ENCODE assay signal across 35 cellular contexts in genomic region chr1:3698660-3699408, GRCh38. TPM values are rescaled to one million over a fixed set of nuclear protein-coding genes. Genes with fewer than 3 reads are reported as not detected.
DNase-seq lines count a peak whose midpoint lies in the region; ATAC-seq, FAIRE-seq and TF ChIP-seq lines count a peak whose summit lies in the region.
"Had no signal": no experiment of that assay in that cellular context is flagged by ENCODE, and none has a peak within 500 bp of the region (broad histone marks: within the 10 kb centered on the region; RNA-seq: fewer than 3 reads in every experiment).

No MANE protein-coding gene starts in this region.

- intact Hi-C loops in IMR-90 (cut with micrococcal nuclease) = no loop called here
- intact Hi-C loops in uterus (cut with DNase I; ENCODE audit: low total_unique reads) = no loop called here

- H3K9ac ChIP-seq in IMR-90 (ENCODE audit: low read depth, low read length) (no peak overlapping the region), astrocyte (ENCODE audit: low read length) (no peak overlapping the region), keratinocyte (ENCODE audit: control insufficient read depth, extremely low read depth, insufficient read depth, low read length) (peak overlapping the region; percentile 52)
- H3K9ac ChIP-seq: parathyroid adenoma had no signal

- H2BK120ac ChIP-seq in IMR-90 (ENCODE audit: low read depth, low read length) = no peak overlapping the region

- no peaks in the 10 kb centered on the region for H3K36me3 Mint-ChIP-seq in astrocyte (ENCODE audit: low read depth, unreplicated experiment)
- H3K36me3 Mint-ChIP-seq: activated CD4-positive, alpha-beta memory T cell treated with anti-CD3 and anti-CD28 coated beads for 36 hours; brain; CD4-positive, CD25-positive, alpha-beta regulatory T cell had no signal

- ATAC-seq in IMR-90 (ENCODE audit: low read depth) (no peak), GM21717 (IDR thresholded peaks at IDR 0.05; ENCODE audit: unreplicated experiment) (no peak)
- ATAC-seq: PC-3; Right ventricle myocardium inferior; SK-N-SH treated with all-trans-retinoic acid at 6 μM for 48 hours; stimulated activated naive CD8-positive, alpha-beta T cell treated with anti-CD3 and anti-CD28 coated beads, Interleukin-15, Interleukin-2, amounts not matched to agents 100 U/mL and 50 U/mL, for 24 hours had no signal

- H3K23ac ChIP-seq in IMR-90 (ENCODE audit: low read depth, low read length) = no peak overlapping the region

- H4K8ac ChIP-seq in IMR-90 (ENCODE audit: low read depth in 2 of 2, low read length in 2 of 2) = no peak overlapping the region

- H3K56ac ChIP-seq in IMR-90 (ENCODE audit: extremely low read depth, insufficient read depth, low read length) = no peak overlapping the region

- H3K4me2 ChIP-seq in IMR-90 (ENCODE audit: low read depth, low read length) = no peak overlapping the region
- H3K4me2 ChIP-seq in astrocyte (ENCODE audit: low read length) = no peak overlapping the region
- H3K4me2 ChIP-seq in keratinocyte (ENCODE audit: control insufficient read depth, extremely low read depth, insufficient read depth, low read depth, low read length) = peak overlapping the region; percentile 83

- no peak overlapping the region for H4K5ac ChIP-seq in IMR-90 (ENCODE audit: low read depth, low read length)

- CTCF ChIA-PET in IMR-90 (lab: Yijun Ruan, JAX) = no interaction called here

- peak overlapping the region; percentile 26 for H3K27ac Mint-ChIP-seq in astrocyte (ENCODE audit: unreplicated experiment)
- H3K27ac Mint-ChIP-seq: activated CD4-positive, alpha-beta memory T cell treated with anti-CD3 and anti-CD28 coated beads for 36 hours; activated T-helper 1 cell treated with anti-CD3 and anti-CD28 coated beads, Interleukin-12 subunit alpha, Interleukin-12 subunit beta, Interleukin-2, Interleukin-4 antibody, amounts not matched to agents 30 ng/mL and 10 ng/mL and 1 ng/mL, durations not matched to agents 14 hours and 24 hours and 36 hours; CD4-positive, CD25-positive, alpha-beta regulatory T cell had no signal

- H4K91ac ChIP-seq in IMR-90 (ENCODE audit: insufficient read depth, low read depth, low read length) = no peak overlapping the region

- H3K9me1 ChIP-seq in IMR-90 (ENCODE audit: insufficient read depth, low read length) = no peaks in the 10 kb centered on the region
- no peaks in the 10 kb centered on the region for H3K9me1 ChIP-seq in keratinocyte (ENCODE audit: control insufficient read depth, extremely low read depth, insufficient read depth, low read length)

- WGBS in IMR-90 (ENCODE audit: extremely low coverage in 2 of 2, insufficient read length in 1 of 2), 2 experiments = 71% methylated on average over 18 of the region's 29 CpGs; no CpG with 5 or more reads in 1 of the 2 experiments

- H3K36me3 ChIP-seq in IMR-90 (ENCODE audit: control insufficient read depth, insufficient read depth, low read length) (no peaks in the 10 kb centered on the region), astrocyte (ENCODE audit: insufficient read depth, low read length) (no peaks in the 10 kb centered on the region), keratinocyte (ENCODE audit: control insufficient read depth in 2 of 2, extremely low read depth in 1 of 2, insufficient read depth in 2 of 2, low read length in 2 of 2) (no peaks in the 10 kb centered on the region), uterus (no peaks in the 10 kb centered on the region)
- H3K36me3 ChIP-seq: left ventricle myocardium inferior, right atrium auricular region had no signal

- dilution Hi-C loops in IMR-90 (cut with HindIII; ENCODE audit: low sequenced_read_pairs, unreplicated experiment) (no loop called here), keratinocyte (cut with MboI; ENCODE audit: extremely low pct_ligation_motif_present, low sequenced_read_pairs) (no loop called here)

- H3K9me3 ChIP-seq in IMR-90 (ENCODE audit: control insufficient read depth, insufficient read depth, low read length) (no peaks in the 10 kb centered on the region), astrocyte (ENCODE audit: insufficient read depth, low read depth, low read length) (no peaks in the 10 kb centered on the region), keratinocyte (ENCODE audit: control insufficient read depth, low read depth, low read length) (no peaks in the 10 kb centered on the region), uterus (no peaks in the 10 kb centered on the region)
- H3K9me3 ChIP-seq: left ventricle myocardium inferior, right atrium auricular region, testis had no signal

- H2BK5ac ChIP-seq in IMR-90 (ENCODE audit: low read depth, low read length, poor library complexity, severe bottlenecking) = no peak overlapping the region

- no peaks in the 10 kb centered on the region for H3K4me1 ChIP-seq in IMR-90 (ENCODE audit: control insufficient read depth, insufficient read depth, low read length)
- no peaks in the 10 kb centered on the region for H3K4me1 ChIP-seq in astrocyte (ENCODE audit: insufficient read depth, low read length)
- peaks cover 40% of the 10 kb centered on the region for H3K4me1 ChIP-seq in keratinocyte (ENCODE audit: control insufficient read depth, extremely low read depth, insufficient read depth, low read length)
- H3K4me1 ChIP-seq in uterus = no peaks in the 10 kb centered on the region
- H3K4me1 ChIP-seq: parathyroid adenoma, testis had no signal

- FAIRE-seq in astrocyte (lab: Jason Lieb, UNC) (no peak), keratinocyte (lab: Jason Lieb, UNC) (peak; percentile 99)
- FAIRE-seq: D721Med, islet of Langerhans, urothelium cell line had no signal

- in situ Hi-C loops in IMR-90 (cut with MboI; ENCODE audit: low sequenced_read_pairs) = no loop called here

- no peak overlapping the region for H3K4me3 Mint-ChIP-seq in astrocyte (ENCODE audit: unreplicated experiment)
- H3K4me3 Mint-ChIP-seq: activated CD4-positive, alpha-beta memory T cell treated with anti-CD3 and anti-CD28 coated beads for 36 hours; activated T-helper 1 cell treated with anti-CD3 and anti-CD28 coated beads, Interleukin-12 subunit alpha, Interleukin-12 subunit beta, Interleukin-2, Interleukin-4 antibody, amounts not matched to agents 30 ng/mL and 10 ng/mL and 1 ng/mL, durations not matched to agents 14 hours and 24 hours and 36 hours; CD4-positive, CD25-positive, alpha-beta regulatory T cell; neural crest cell had no signal

- TF ChIP-seq RAD21 in IMR-90 (IDR thresholded peaks at IDR 0.05; ENCODE audit: low read length) = no peak

- H2BK20ac ChIP-seq in IMR-90 (ENCODE audit: low read depth, low read length) = no peak overlapping the region

- no peak overlapping the region for H2AK5ac ChIP-seq in IMR-90 (ENCODE audit: low read depth, low read length)

- no peak overlapping the region for H2BK15ac ChIP-seq in IMR-90 (ENCODE audit: low read depth, low read length)

- H3K18ac ChIP-seq in IMR-90 (ENCODE audit: low read depth, low read length) = no peak overlapping the region

- no TSS peak for BruUV-seq in IMR-90 (replicated peaks; lab: Mats Ljungman, UMichigan)

- no peak for TF ChIP-seq POLR2A in IMR-90 (IDR thresholded peaks at IDR 0.05; ENCODE audit: low read depth, low read length)
- no peak for TF ChIP-seq POLR2A in uterus (IDR thresholded peaks at IDR 0.05)

- H3K79me1 ChIP-seq in IMR-90 (ENCODE audit: low read depth in 1 of 2, low read length in 2 of 2) = no peaks in the 10 kb centered on the region

- H3K79me2 ChIP-seq in astrocyte (ENCODE audit: insufficient read depth, low read length) (no peaks in the 10 kb centered on the region), keratinocyte (ENCODE audit: control insufficient read depth, insufficient read depth, low read length) (no peaks in the 10 kb centered on the region)
- H3K79me2 ChIP-seq: parathyroid adenoma had no signal

- H3K27ac ChIP-seq in IMR-90 (ENCODE audit: insufficient read depth, low read length) (no peak overlapping the region), astrocyte (ENCODE audit: low read depth, low read length) (no peak overlapping the region), keratinocyte (ENCODE audit: control insufficient read depth, insufficient read depth, low read length) (peak overlapping the region; percentile 54), uterus (no peak overlapping the region)
- H3K27ac ChIP-seq: left ventricle myocardium inferior, parathyroid adenoma, right atrium auricular region, testis had no signal

- H3K27me3 ChIP-seq in IMR-90 (ENCODE audit: control insufficient read depth, insufficient read depth, low read length) (peaks cover 41% of the 10 kb centered on the region), astrocyte (ENCODE audit: insufficient read depth, low read length) (peaks cover 18% of the 10 kb centered on the region), keratinocyte (ENCODE audit: control insufficient read depth, extremely low read depth, insufficient read depth, low read length) (no peaks in the 10 kb centered on the region), uterus (no peaks in the 10 kb centered on the region)
- H3K27me3 ChIP-seq: right atrium auricular region, testis had no signal

- no peak overlapping the region for H3K14ac ChIP-seq in IMR-90 (replicated peaks; ENCODE audit: low read depth, low read length)

- POLR2A ChIA-PET in IMR-90 (lab: Charles Lee; ENCODE audit: unreplicated experiment) = no interaction called here

- H4K20me1 ChIP-seq in IMR-90 (ENCODE audit: insufficient read depth, low read length) = no peaks in the 10 kb centered on the region
- no peaks in the 10 kb centered on the region for H4K20me1 ChIP-seq in astrocyte (ENCODE audit: insufficient read depth, low read length)
- H4K20me1 ChIP-seq in keratinocyte (ENCODE audit: control insufficient read depth, extremely low read depth, insufficient read depth, low read length) = no peaks in the 10 kb centered on the region

- peaks cover 42% of the 10 kb centered on the region for H3K27me3 Mint-ChIP-seq in astrocyte (ENCODE audit: low read depth, unreplicated experiment)
- H3K27me3 Mint-ChIP-seq: brain; CD4-positive, CD25-positive, alpha-beta regulatory T cell had no signal

- TF ChIP-seq CTCF in IMR-90 (conservative IDR thresholded peaks at IDR 0.05; ENCODE audit: low read depth, low read length) (no peak), astrocyte (IDR thresholded peaks at IDR 0.05; ENCODE audit: insufficient read depth, low read depth, low read length) (no peak), keratinocyte (optimal IDR thresholded peaks at IDR 0.05 in 1 of 3, IDR thresholded peaks at IDR 0.05 in 1 of 3, conservative IDR thresholded peaks at IDR 0.05 in 1 of 3; ENCODE audit: extremely low read depth in 1 of 3, insufficient read depth in 2 of 3, low read length in 3 of 3) (no peak), uterus (IDR thresholded peaks at IDR 0.05) (no peak)

- H3K4me1 Mint-ChIP-seq in astrocyte (ENCODE audit: low read depth, unreplicated experiment) = peaks cover 5% of the 10 kb centered on the region

- no peak overlapping the region for H3K4ac ChIP-seq in IMR-90 (ENCODE audit: low read depth, low read length)

- peak overlapping the region; percentile 43 for H2AFZ ChIP-seq in IMR-90 (replicated peaks; ENCODE audit: low read length, poor library complexity)
- no peak overlapping the region for H2AFZ ChIP-seq in astrocyte (ENCODE audit: low read depth, low read length)
- H2AFZ ChIP-seq in keratinocyte (ENCODE audit: control insufficient read depth, low read length) = peak overlapping the region; percentile 71
- H2AFZ ChIP-seq: parathyroid adenoma had no signal

- H2AK9ac ChIP-seq in IMR-90 (replicated peaks; ENCODE audit: low read depth, low read length, poor library complexity) = no peak overlapping the region

- no peaks in the 10 kb centered on the region for H3K9me3 Mint-ChIP-seq in astrocyte (ENCODE audit: unreplicated experiment)
- H3K9me3 Mint-ChIP-seq: activated CD4-positive, alpha-beta memory T cell treated with anti-CD3 and anti-CD28 coated beads for 36 hours; activated T-helper 1 cell treated with anti-CD3 and anti-CD28 coated beads, Interleukin-12 subunit alpha, Interleukin-12 subunit beta, Interleukin-2, Interleukin-4 antibody, amounts not matched to agents 30 ng/mL and 10 ng/mL and 1 ng/mL, durations not matched to agents 14 hours and 24 hours and 36 hours; brain; CD4-positive, CD25-positive, alpha-beta regulatory T cell; neural crest cell had no signal

- H3K4me3 ChIP-seq in IMR-90 (ENCODE audit: insufficient read depth, low read depth, low read length) (no peak overlapping the region), astrocyte (ENCODE audit: insufficient read depth, low read depth, low read length) (no peak overlapping the region), keratinocyte (ENCODE audit: control insufficient read depth in 2 of 3, extremely low read depth in 1 of 3, insufficient read depth in 2 of 3, low read depth in 1 of 3, low read length in 3 of 3) (peak overlapping the region in 2 of 3 experiments; percentile 18), uterus (no peak overlapping the region)
- H3K4me3 ChIP-seq: left ventricle myocardium inferior, right atrium auricular region, testis had no signal

- DNase-seq in DMS79 (lab: John Stamatoyannopoulos, UW) (peak; percentile 25), DMS79 treated with DMSO at 0.1 percent for 48 hours (lab: John Stamatoyannopoulos, UW) (no peak), IMR-90 (no peak), astrocyte (ENCODE audit: low read depth) (no peak), keratinocyte (ENCODE audit: low read depth, low spot score) (peak; percentile 66), cerebellum (ENCODE audit: low spot score) (no peak), uterus (no peak)
- DNase-seq: 8988T; activated CD4-positive, alpha-beta memory T cell treated with anti-CD3 and anti-CD28 coated beads for 36 hours; activated CD4-positive, alpha-beta T cell treated with anti-CD3 and anti-CD28 coated beads for 1 hour; activated naive CD4-positive, alpha-beta T cell treated with Interleukin-2 at 50 U/mL for 16 hours; CD4-positive, CD25-positive, alpha-beta regulatory T cell; EL; left ventricle myocardium inferior; PC-3; stimulated activated CD4-positive, alpha-beta T cell treated with anti-CD3 and anti-CD28 coated beads, Interleukin-1b, Interleukin-23, amount 100 ng/mL, for 48 hours; stimulated activated naive CD8-positive, alpha-beta T cell treated with anti-CD3 and anti-CD28 coated beads, Interleukin-15, Interleukin-2, amounts not matched to agents 100 U/mL and 50 U/mL, for 24 hours; testis had no signal

RNA-seq across cellular contexts. Expression of gene TP73, which starts 46.5 kb away (rescaled TPM):
- total RNA-seq in IMR-90 (2012; rRNA removed) = not detected in 2 replicates
- polyA plus RNA-seq in IMR-90 (2012; rRNA removed) = 0.10 TPM in 1 of 2 replicates, not detected in the other
- 0.03 TPM in 1 of 2 replicates, not detected in the other for polyA plus RNA-seq in IMR-90 (2012; cell fraction: cytosol; rRNA removed)
- polyA plus RNA-seq in IMR-90 (2012; cell fraction: nucleus; rRNA removed; ENCODE audit: low replicate concordance) = 0.10 and 0.16 TPM in 2 replicates
- 0.18 TPM in 1 of 2 replicates, not detected in the other for total RNA-seq in astrocyte
- polyA plus RNA-seq in keratinocyte = 0.10 to 0.23 TPM (median 0.14 TPM) in 3 replicates
- 0.12 TPM for polyA plus RNA-seq in keratinocyte (2011; ENCODE audit: low read depth)
- polyA plus RNA-seq in keratinocyte (2011; cell fraction: cytosol; rRNA removed) = 0.05 and 0.14 TPM in 2 replicates
- 0.15 and 0.41 TPM in 2 replicates for polyA plus RNA-seq in keratinocyte (2011; cell fraction: nucleus; rRNA removed)
- polyA plus RNA-seq in keratinocyte (2012; ENCODE audit: low replicate concordance) = 0.14 and 0.36 TPM in 2 replicates
- 0.10 to 0.56 TPM (median 0.10 TPM) in 3 replicates for polyA minus RNA-seq in keratinocyte
- polyA minus RNA-seq in keratinocyte (2011; cell fraction: cytosol; rRNA and poly(A)+ RNA removed) = not detected
- polyA minus RNA-seq in keratinocyte (2011; cell fraction: nucleus; rRNA and poly(A)+ RNA removed) = not detected in 2 replicates
- total RNA-seq in cerebellum = 0.36 TPM
- total RNA-seq in uterus = under 1 TPM in 2 of 4 donors, not detected in 2; 0.30 to 0.76 TPM
- total RNA-seq: CD4-positive, CD25-positive, alpha-beta regulatory T cell; HT1080; mesenteric fat pad had no signal

RNA-seq across cellular contexts. Expression of gene WRAP73, which starts 48.9 kb away (rescaled TPM):
- total RNA-seq in IMR-90 (2012; rRNA removed) = 9.2 and 10.8 TPM in 2 replicates
- 23.6 and 24.4 TPM in 2 replicates for polyA plus RNA-seq in IMR-90 (2012; rRNA removed)
- polyA plus RNA-seq in IMR-90 (2012; cell fraction: cytosol; rRNA removed) = 14.9 and 26.0 TPM in 2 replicates
- 70.7 and 108 TPM in 2 replicates for polyA plus RNA-seq in IMR-90 (2012; cell fraction: nucleus; rRNA removed; ENCODE audit: low replicate concordance)
- total RNA-seq in astrocyte = 15.5 and 15.6 TPM in 2 replicates
- 16.6 to 24.9 TPM (median 18.9 TPM) in 3 replicates for polyA plus RNA-seq in keratinocyte
- 6.0 TPM for polyA plus RNA-seq in keratinocyte (2011; ENCODE audit: low read depth)
- polyA plus RNA-seq in keratinocyte (2011; cell fraction: cytosol; rRNA removed) = 11.1 and 12.0 TPM in 2 replicates
- polyA plus RNA-seq in keratinocyte (2011; cell fraction: nucleus; rRNA removed) = 29.2 and 36.0 TPM in 2 replicates
- polyA plus RNA-seq in keratinocyte (2012; ENCODE audit: low replicate concordance) = 10.9 and 16.7 TPM in 2 replicates
- 13.6 to 16.0 TPM (median 13.6 TPM) in 3 replicates for polyA minus RNA-seq in keratinocyte
- 19.6 TPM for polyA minus RNA-seq in keratinocyte (2011; cell fraction: cytosol; rRNA and poly(A)+ RNA removed)
- polyA minus RNA-seq in keratinocyte (2011; cell fraction: nucleus; rRNA and poly(A)+ RNA removed) = 11.8 and 18.2 TPM in 2 replicates
- total RNA-seq in cerebellum = 13.2 TPM
- 10 to 100 TPM in 3 of 4 donors, 1 to 10 TPM in 1; 4.6 to 31.7 (median 25.0) TPM for total RNA-seq in uterus

RNA-seq across cellular contexts. Expression of gene CCDC27, which starts 53.4 kb away (rescaled TPM):
- total RNA-seq in IMR-90 (2012; rRNA removed) (not detected in 2 replicates), astrocyte (not detected in 2 replicates), cerebellum (not detected), uterus (not detected)
- polyA plus RNA-seq in IMR-90 (2012; rRNA removed) (not detected in 2 replicates), keratinocyte (not detected in 3 replicates)
- not detected in 2 replicates for polyA plus RNA-seq in IMR-90 (2012; cell fraction: cytosol; rRNA removed)
- not detected in 2 replicates for polyA plus RNA-seq in IMR-90 (2012; cell fraction: nucleus; rRNA removed; ENCODE audit: low replicate concordance)
- polyA plus RNA-seq in keratinocyte (2011; ENCODE audit: low read depth) = not detected
- not detected in 2 replicates for polyA plus RNA-seq in keratinocyte (2011; cell fraction: cytosol; rRNA removed)
- not detected in 2 replicates for polyA plus RNA-seq in keratinocyte (2011; cell fraction: nucleus; rRNA removed)
- not detected in 2 replicates for polyA plus RNA-seq in keratinocyte (2012; ENCODE audit: low replicate concordance)
- polyA minus RNA-seq in keratinocyte = not detected in 3 replicates
- not detected for polyA minus RNA-seq in keratinocyte (2011; cell fraction: cytosol; rRNA and poly(A)+ RNA removed)
- not detected in 2 replicates for polyA minus RNA-seq in keratinocyte (2011; cell fraction: nucleus; rRNA and poly(A)+ RNA removed)
- total RNA-seq: activated CD4-positive, alpha-beta memory T cell treated with anti-CD3 and anti-CD28 coated beads for 36 hours; activated T-helper 1 cell treated with anti-CD3 and anti-CD28 coated beads, Interleukin-12 subunit alpha, Interleukin-12 subunit beta, Interleukin-2, Interleukin-4 antibody, amounts not matched to agents 30 ng/mL and 10 ng/mL and 1 ng/mL, durations not matched to agents 14 hours and 24 hours and 36 hours; CD4-positive, CD25-positive, alpha-beta regulatory T cell; H4; HT1080; M059J; mesenteric fat pad; neural crest cell; PC-3; right atrium auricular region; Right ventricle myocardium inferior; T-helper 2 cell treated with Interferon-gamma antibody and Interleukin-4, amounts not matched to agents 100 ng/mL and 5 ng/mL, for 36 hours had no signal
- polyA plus RNA-seq: adipose tissue; CD4-positive, CD25-positive, alpha-beta regulatory T cell had no signal

Comparison
In these comparisons a context has a peak if more than half of its experiments do, and no peak if none do; other contexts are left out.
1. DNase-seq: peak in DMS79 (single experiment) and keratinocyte (single experiment); none in DMS79 treated with DMSO at 0.1 percent for 48 hours (single experiment), IMR-90 (single experiment), astrocyte (single experiment), cerebellum (single experiment) and uterus (0 of 2).
2. H3K4me3 ChIP-seq: peak in keratinocyte (2 of 3); none in IMR-90 (single experiment), astrocyte (single experiment) and uterus (0 of 2).